ENCODE assay signal across 1 cellular context in genomic region chr7:44200699-44201461, GRCh38.
TF ChIP-seq lines count a peak whose summit lies in the region.

Gene YKT6 (plus strand): TSS chr7:44200978. CDS start chr7:44201136, 158 bp downstream.

TF ChIP-seq in GM12878, 131 proteins besides CTCF, POLR2A, EP300 and RAD21 (continued from another document and continues in another):
- TF ChIP-seq ZBTB40 (IDR thresholded peaks at IDR 0.05; ENCODE audit: borderline replicate concordance) = peak; percentile 96
- no peak for TF ChIP-seq RFX5 (IDR thresholded peaks at IDR 0.05; ENCODE audit: low read depth, low read length)
- peak; percentile 16; the same call in 1 of the 2 replicates for TF ChIP-seq PAX5 (IDR thresholded peaks at IDR 0.05; ENCODE audit: borderline replicate concordance, low read depth, low read length)
- TF ChIP-seq ZZZ3 (IDR thresholded peaks at IDR 0.05; ENCODE audit: control insufficient read depth, insufficient read length, low read depth) = no peak
- no peak for TF ChIP-seq WRNIP1 (IDR thresholded peaks at IDR 0.05; ENCODE audit: borderline replicate concordance, low read depth, low read length)
- TF ChIP-seq TBL1XR1 (IDR thresholded peaks at IDR 0.05; ENCODE audit: low read depth, low read length) = peak; percentile 74; the same call in 1 of the 2 replicates
- TF ChIP-seq, protein P1, sequence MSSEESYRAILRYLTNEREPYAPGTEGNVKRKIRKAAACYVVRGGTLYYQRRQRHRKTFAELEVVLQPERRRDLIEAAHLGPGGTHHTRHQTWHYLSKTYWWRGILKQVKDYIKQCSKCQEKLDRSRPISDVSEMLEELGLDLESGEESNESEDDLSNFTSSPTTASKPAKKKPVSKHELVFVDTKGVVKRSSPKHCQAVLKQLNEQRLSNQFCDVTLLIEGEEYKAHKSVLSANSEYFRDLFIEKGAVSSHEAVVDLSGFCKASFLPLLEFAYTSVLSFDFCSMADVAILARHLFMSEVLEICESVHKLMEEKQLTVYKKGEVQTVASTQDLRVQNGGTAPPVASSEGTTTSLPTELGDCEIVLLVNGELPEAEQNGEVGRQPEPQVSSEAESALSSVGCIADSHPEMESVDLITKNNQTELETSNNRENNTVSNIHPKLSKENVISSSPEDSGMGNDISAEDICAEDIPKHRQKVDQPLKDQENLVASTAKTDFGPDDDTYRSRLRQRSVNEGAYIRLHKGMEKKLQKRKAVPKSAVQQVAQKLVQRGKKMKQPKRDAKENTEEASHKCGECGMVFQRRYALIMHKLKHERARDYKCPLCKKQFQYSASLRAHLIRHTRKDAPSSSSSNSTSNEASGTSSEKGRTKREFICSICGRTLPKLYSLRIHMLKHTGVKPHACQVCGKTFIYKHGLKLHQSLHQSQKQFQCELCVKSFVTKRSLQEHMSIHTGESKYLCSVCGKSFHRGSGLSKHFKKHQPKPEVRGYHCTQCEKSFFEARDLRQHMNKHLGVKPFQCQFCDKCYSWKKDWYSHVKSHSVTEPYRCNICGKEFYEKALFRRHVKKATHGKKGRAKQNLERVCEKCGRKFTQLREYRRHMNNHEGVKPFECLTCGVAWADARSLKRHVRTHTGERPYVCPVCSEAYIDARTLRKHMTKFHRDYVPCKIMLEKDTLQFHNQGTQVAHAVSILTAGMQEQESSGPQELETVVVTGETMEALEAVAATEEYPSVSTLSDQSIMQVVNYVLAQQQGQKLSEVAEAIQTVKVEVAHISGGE (CRISPR knock-in tag; IDR thresholded peaks at IDR 0.05) = 0 out of 2 replicates have a peak, but pooled peaks have one; percentile 32
- no peak for TF ChIP-seq BCLAF1 (IDR thresholded peaks at IDR 0.05)
- TF ChIP-seq STAT1 (conservative IDR thresholded peaks at IDR 0.05) = no peak
- TF ChIP-seq BRCA1 (IDR thresholded peaks at IDR 0.05; ENCODE audit: low read depth, low read length) = no peak
- TF ChIP-seq NFXL1 (IDR thresholded peaks at IDR 0.05; ENCODE audit: borderline replicate concordance) = no peak
- TF ChIP-seq, protein P2, sequence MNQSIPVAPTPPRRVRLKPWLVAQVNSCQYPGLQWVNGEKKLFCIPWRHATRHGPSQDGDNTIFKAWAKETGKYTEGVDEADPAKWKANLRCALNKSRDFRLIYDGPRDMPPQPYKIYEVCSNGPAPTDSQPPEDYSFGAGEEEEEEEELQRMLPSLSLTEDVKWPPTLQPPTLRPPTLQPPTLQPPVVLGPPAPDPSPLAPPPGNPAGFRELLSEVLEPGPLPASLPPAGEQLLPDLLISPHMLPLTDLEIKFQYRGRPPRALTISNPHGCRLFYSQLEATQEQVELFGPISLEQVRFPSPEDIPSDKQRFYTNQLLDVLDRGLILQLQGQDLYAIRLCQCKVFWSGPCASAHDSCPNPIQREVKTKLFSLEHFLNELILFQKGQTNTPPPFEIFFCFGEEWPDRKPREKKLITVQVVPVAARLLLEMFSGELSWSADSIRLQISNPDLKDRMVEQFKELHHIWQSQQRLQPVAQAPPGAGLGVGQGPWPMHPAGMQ (IDR thresholded peaks at IDR 0.05; ENCODE audit: borderline replicate concordance) = no peak
- TF ChIP-seq, protein P3, sequence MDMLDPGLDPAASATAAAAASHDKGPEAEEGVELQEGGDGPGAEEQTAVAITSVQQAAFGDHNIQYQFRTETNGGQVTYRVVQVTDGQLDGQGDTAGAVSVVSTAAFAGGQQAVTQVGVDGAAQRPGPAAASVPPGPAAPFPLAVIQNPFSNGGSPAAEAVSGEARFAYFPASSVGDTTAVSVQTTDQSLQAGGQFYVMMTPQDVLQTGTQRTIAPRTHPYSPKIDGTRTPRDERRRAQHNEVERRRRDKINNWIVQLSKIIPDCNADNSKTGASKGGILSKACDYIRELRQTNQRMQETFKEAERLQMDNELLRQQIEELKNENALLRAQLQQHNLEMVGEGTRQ (IDR thresholded peaks at IDR 0.05; ENCODE audit: borderline replicate concordance, low read depth, low read length) = no peak
- no peak for TF ChIP-seq CEBPB (IDR thresholded peaks at IDR 0.05; ENCODE audit: borderline replicate concordance in 1 of 2, low read depth in 2 of 2, low read length in 2 of 2)
- no peak for TF ChIP-seq KDM1A (IDR thresholded peaks at IDR 0.05; ENCODE audit: borderline replicate concordance)
- no peak for TF ChIP-seq ZNF384 (IDR thresholded peaks at IDR 0.05; ENCODE audit: borderline replicate concordance, low read depth, low read length)
- TF ChIP-seq BCL11A (IDR thresholded peaks at IDR 0.05; ENCODE audit: low read depth, low read length) = no peak
- peak; percentile 68 for TF ChIP-seq MXI1 (IDR thresholded peaks at IDR 0.05; ENCODE audit: low read depth, low read length)
- TF ChIP-seq CHD4 (IDR thresholded peaks at IDR 0.05) = no peak
- TF ChIP-seq KAT2A (conservative IDR thresholded peaks at IDR 0.05; ENCODE audit: control insufficient read depth, low read depth, low read length) = no peak
- TF ChIP-seq E2F8 (IDR thresholded peaks at IDR 0.05; ENCODE audit: low read depth, partially characterized antibody) = peak; percentile 60
- no peak for TF ChIP-seq DPF2 (IDR thresholded peaks at IDR 0.05)
- TF ChIP-seq, protein P4, sequence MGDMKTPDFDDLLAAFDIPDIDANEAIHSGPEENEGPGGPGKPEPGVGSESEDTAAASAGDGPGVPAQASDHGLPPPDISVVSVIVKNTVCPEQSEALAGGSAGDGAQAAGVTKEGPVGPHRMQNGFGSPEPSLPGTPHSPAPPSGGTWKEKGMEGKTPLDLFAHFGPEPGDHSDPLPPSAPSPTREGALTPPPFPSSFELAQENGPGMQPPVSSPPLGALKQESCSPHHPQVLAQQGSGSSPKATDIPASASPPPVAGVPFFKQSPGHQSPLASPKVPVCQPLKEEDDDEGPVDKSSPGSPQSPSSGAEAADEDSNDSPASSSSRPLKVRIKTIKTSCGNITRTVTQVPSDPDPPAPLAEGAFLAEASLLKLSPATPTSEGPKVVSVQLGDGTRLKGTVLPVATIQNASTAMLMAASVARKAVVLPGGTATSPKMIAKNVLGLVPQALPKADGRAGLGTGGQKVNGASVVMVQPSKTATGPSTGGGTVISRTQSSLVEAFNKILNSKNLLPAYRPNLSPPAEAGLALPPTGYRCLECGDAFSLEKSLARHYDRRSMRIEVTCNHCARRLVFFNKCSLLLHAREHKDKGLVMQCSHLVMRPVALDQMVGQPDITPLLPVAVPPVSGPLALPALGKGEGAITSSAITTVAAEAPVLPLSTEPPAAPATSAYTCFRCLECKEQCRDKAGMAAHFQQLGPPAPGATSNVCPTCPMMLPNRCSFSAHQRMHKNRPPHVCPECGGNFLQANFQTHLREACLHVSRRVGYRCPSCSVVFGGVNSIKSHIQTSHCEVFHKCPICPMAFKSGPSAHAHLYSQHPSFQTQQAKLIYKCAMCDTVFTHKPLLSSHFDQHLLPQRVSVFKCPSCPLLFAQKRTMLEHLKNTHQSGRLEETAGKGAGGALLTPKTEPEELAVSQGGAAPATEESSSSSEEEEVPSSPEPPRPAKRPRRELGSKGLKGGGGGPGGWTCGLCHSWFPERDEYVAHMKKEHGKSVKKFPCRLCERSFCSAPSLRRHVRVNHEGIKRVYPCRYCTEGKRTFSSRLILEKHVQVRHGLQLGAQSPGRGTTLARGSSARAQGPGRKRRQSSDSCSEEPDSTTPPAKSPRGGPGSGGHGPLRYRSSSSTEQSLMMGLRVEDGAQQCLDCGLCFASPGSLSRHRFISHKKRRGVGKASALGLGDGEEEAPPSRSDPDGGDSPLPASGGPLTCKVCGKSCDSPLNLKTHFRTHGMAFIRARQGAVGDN (IDR thresholded peaks at IDR 0.05) = no peak; the same call in 1 of the 2 replicates
- peak; percentile 58; the same call in 1 of the 2 replicates for TF ChIP-seq ZNF207 (IDR thresholded peaks at IDR 0.05; ENCODE audit: borderline replicate concordance)
- TF ChIP-seq GABPA (IDR thresholded peaks at IDR 0.05; ENCODE audit: low read depth) = peak; percentile 97
- TF ChIP-seq HSF1 (IDR thresholded peaks at IDR 0.05; ENCODE audit: low read depth, low read length) = no peak
- no peak for TF ChIP-seq IKZF2 (IDR thresholded peaks at IDR 0.05)
- peak; percentile 71 for TF ChIP-seq HCFC1 (IDR thresholded peaks at IDR 0.05; ENCODE audit: low read length)
- 0 out of 2 replicates have a peak, but pooled peaks have one; percentile 39 for TF ChIP-seq TARDBP (IDR thresholded peaks at IDR 0.05; ENCODE audit: borderline replicate concordance)
- TF ChIP-seq, protein P5, sequence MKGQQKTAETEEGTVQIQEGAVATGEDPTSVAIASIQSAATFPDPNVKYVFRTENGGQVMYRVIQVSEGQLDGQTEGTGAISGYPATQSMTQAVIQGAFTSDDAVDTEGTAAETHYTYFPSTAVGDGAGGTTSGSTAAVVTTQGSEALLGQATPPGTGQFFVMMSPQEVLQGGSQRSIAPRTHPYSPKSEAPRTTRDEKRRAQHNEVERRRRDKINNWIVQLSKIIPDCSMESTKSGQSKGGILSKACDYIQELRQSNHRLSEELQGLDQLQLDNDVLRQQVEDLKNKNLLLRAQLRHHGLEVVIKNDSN (IDR thresholded peaks at IDR 0.05; ENCODE audit: borderline replicate concordance, extremely low read length, insufficient read depth, low read depth, low read length) = no peak
- peak; percentile 29 for TF ChIP-seq SP1 (IDR thresholded peaks at IDR 0.05; ENCODE audit: low read depth, low read length)
- no peak for TF ChIP-seq IRF4 (IDR thresholded peaks at IDR 0.05; ENCODE audit: low read depth, low read length)
- no peak for TF ChIP-seq NFYA (IDR thresholded peaks at IDR 0.05; ENCODE audit: borderline replicate concordance, low read depth, low read length)
- peak; percentile 70 for TF ChIP-seq GATAD2B (conservative IDR thresholded peaks at IDR 0.05; ENCODE audit: low read depth)
- TF ChIP-seq SMC3 (IDR thresholded peaks at IDR 0.05; ENCODE audit: borderline replicate concordance, low read length) = no peak; the same call in 1 of the 2 replicates
